In the genomic region with DNA sequence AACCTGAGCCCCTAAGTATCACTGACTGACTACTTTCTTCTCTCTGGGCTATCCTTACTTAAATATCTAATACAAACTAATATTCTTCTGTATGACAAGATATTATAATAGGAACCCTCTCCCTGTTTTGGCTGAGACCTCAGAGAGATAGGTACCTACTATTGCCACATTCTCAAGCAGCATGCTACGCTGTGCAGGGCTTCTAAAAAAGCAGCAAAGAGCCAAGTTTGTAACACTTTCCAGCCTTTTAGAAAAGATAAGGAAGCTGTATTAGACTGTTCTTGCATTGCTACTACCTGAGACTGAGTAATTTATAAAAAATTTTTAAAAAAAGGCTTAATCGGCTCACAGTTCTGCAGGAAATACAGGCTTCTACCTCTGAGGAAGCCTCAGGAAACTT, we compare ENCODE assay signal across 27 cellular contexts.
"Had no signal": no experiment of that assay in that cellular context is flagged by ENCODE, and none has a peak within 500 bp of the region (broad histone marks: within the 10 kb centered on the region; RNA-seq: fewer than 3 reads in every experiment).

No MANE protein-coding gene starts in this region.

- H3K27ac Mint-ChIP-seq: activated CD4-positive, alpha-beta T cell treated with anti-CD3 and anti-CD28 coated beads, Interleukin-2, amount 10 ng/mL, durations not matched to agents 7 days and 5 days; activated CD8-positive, alpha-beta T cell treated with anti-CD3 and anti-CD28 coated beads for 36 hours; activated naive CD8-positive, alpha-beta T cell; activated T-helper 17 cell treated with anti-CD3 and anti-CD28 coated beads, Interleukin-2, amount 50 U/mL, for 72 hours had no signal

- H3K27me3 ChIP-seq: body of pancreas, colonic mucosa, esophagus squamous epithelium, foreskin keratinocyte, gastrocnemius medialis, heart left ventricle had no signal

- H3K4me3 Mint-ChIP-seq: activated CD4-positive, alpha-beta T cell treated with anti-CD3 and anti-CD28 coated beads, Interleukin-2, amount 10 ng/mL, durations not matched to agents 7 days and 5 days; activated CD8-positive, alpha-beta T cell treated with anti-CD3 and anti-CD28 coated beads for 36 hours; activated naive CD8-positive, alpha-beta T cell; activated T-cell treated with anti-CD3 and anti-CD28 coated beads, Interleukin-2, amount 50 U/mL, for 4 hours; activated T-helper 17 cell treated with anti-CD3 and anti-CD28 coated beads, Interleukin-2, amount 50 U/mL, for 72 hours had no signal

- ATAC-seq: activated CD8-positive, alpha-beta T cell treated with anti-CD3 and anti-CD28 coated beads for 36 hours; activated T-cell treated with anti-CD3 and anti-CD28 coated beads, Interleukin-2, amount 50 U/mL, for 4 hours; activated T-helper 17 cell treated with anti-CD3 and anti-CD28 coated beads, Interleukin-2, amount 50 U/mL, for 72 hours; body of pancreas; foreskin keratinocyte; gastrocnemius medialis; heart left ventricle had no signal

- H3K4me1 Mint-ChIP-seq: activated CD4-positive, alpha-beta T cell treated with anti-CD3 and anti-CD28 coated beads, Interleukin-2, amount 10 ng/mL, durations not matched to agents 7 days and 5 days; activated T-helper 17 cell treated with anti-CD3 and anti-CD28 coated beads, Interleukin-2, amount 50 U/mL, for 72 hours had no signal

- H3K9me3 ChIP-seq: body of pancreas, colonic mucosa, esophagus squamous epithelium, gastrocnemius medialis, heart left ventricle had no signal

- H3K4me3 ChIP-seq: body of pancreas, colonic mucosa, esophagus squamous epithelium, gastrocnemius medialis, heart left ventricle had no signal

- H3K36me3 ChIP-seq: colonic mucosa, esophagus squamous epithelium, gastrocnemius medialis, heart left ventricle had no signal

- H3K9me3 Mint-ChIP-seq: activated CD4-positive, alpha-beta T cell treated with anti-CD3 and anti-CD28 coated beads, Interleukin-2, amount 10 ng/mL, durations not matched to agents 7 days and 5 days; activated CD8-positive, alpha-beta T cell treated with anti-CD3 and anti-CD28 coated beads for 36 hours; activated T-cell treated with anti-CD3 and anti-CD28 coated beads, Interleukin-2, amount 50 U/mL, for 4 hours; activated T-helper 17 cell treated with anti-CD3 and anti-CD28 coated beads, Interleukin-2, amount 50 U/mL, for 72 hours had no signal

- H3K36me3 Mint-ChIP-seq: activated naive CD8-positive, alpha-beta T cell had no signal

- H3K27ac ChIP-seq: body of pancreas, colonic mucosa, epithelial cell of prostate, esophagus squamous epithelium, gastrocnemius medialis, heart left ventricle had no signal

- H3K4me1 ChIP-seq: body of pancreas, colonic mucosa, esophagus squamous epithelium, foreskin keratinocyte, gastrocnemius medialis had no signal

- DNase-seq: activated CD4-positive, alpha-beta T cell treated with anti-CD3 and anti-CD28 coated beads for 4 hours; activated CD4-positive, alpha-beta T cell treated with anti-CD3 and anti-CD28 coated beads, Interleukin-2, amount 10 ng/mL, durations not matched to agents 7 days and 5 days; activated CD4-positive, alpha-beta T cell treated with anti-CD3 and anti-CD28 coated beads, Interleukin-2, amount 50 U/mL, for 4 hours; activated CD4-positive, CD25-positive, alpha-beta regulatory T cell; activated CD4-positive, CD25-positive, alpha-beta regulatory T cell treated with anti-CD3 and anti-CD28 coated beads, Interleukin-2, amount 50 U/mL, for 72 hours; activated CD8-positive, alpha-beta memory T cell treated with anti-CD3 and anti-CD28 coated beads for 24 hours; activated CD8-positive, alpha-beta T cell treated with anti-CD3 and anti-CD28 coated beads for 36 hours; activated effector memory CD4-positive, alpha-beta T cell treated with Interleukin-2 at 50 U/mL for 16 hours; activated gamma-delta T cell treated with Interleukin-2 at 50 U/mL for 16 hours; activated naive CD4-positive, alpha-beta T cell treated with anti-CD3 and anti-CD28 coated beads, Interleukin-2, amount 50 U/mL, for 16 hours; activated naive CD4-positive, alpha-beta T cell treated with Interleukin-2 at 50 U/mL for 16 hours; activated T-cell treated with anti-CD3 and anti-CD28 coated beads, Interleukin-2, amount 50 U/mL, for 4 hours; amygdala; aorta; body of pancreas; caudate nucleus; colonic mucosa; effector CD8-positive, alpha-beta T cell; esophagus squamous epithelium; gastrocnemius medialis; glutamatergic neuron; heart left ventricle; T-helper 2 cell had no signal
